ENCODE assay signal across 8 cellular contexts in the genomic region with DNA sequence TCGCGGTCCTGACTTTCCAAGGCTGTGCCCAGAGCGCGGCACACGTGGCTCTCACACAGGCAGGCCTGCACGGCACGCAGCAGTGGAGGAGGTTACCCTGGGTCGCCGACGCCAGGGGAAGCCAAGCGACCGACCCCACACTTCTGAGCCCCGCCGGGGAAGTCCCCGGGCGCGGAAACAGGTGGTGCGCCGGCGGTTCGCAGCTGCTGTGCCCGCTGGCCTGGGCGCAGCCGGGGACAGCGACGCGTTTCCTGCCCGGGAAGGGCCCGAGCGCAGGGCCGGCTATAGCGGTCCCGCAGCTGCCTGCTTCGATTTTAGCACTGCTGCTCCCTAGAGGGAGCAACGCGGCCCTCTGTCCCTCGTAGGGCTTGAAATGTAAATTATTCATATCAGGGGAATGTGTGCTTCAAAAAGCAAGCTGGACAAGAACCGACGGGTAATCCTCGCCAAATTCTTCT. TPM values are rescaled to one million over a fixed set of nuclear protein-coding genes. Genes with fewer than 3 reads are reported as not detected.
A peak's percentile ranks its signal among the peaks of the same experiment; 100 is the strongest.
DNase-seq lines count a peak whose midpoint lies in the region; ATAC-seq, FAIRE-seq and TF ChIP-seq lines count a peak whose summit lies in the region.
"Not testable (repeated sequence)": the region's sequence is repeated elsewhere in the genome, so short reads cannot be mapped to it uniquely, and the experiment has no call there.

No MANE protein-coding gene starts in this region.

- H3K36me3 Mint-ChIP-seq in activated T-cell treated with anti-CD3 and anti-CD28 coated beads, Interleukin-2, amount 50 U/mL, for 72 hours (ENCODE audit: insufficient read depth in 2 of 2); stimulated activated effector memory CD8-positive, alpha-beta T cell treated with anti-CD3 and anti-CD28 coated beads, Interleukin-12 subunit alpha, Interleukin-12 subunit beta, amount 100 ng/mL, for 72 hours: not testable (repeated sequence)
- peaks cover 12% of the 10 kb centered on the region for H3K36me3 Mint-ChIP-seq in nephron (ENCODE audit: low read depth)

- H3K4me3 Mint-ChIP-seq in activated T-cell treated with anti-CD3 and anti-CD28 coated beads, Interleukin-2, amount 50 U/mL, for 72 hours, result peak overlapping the region; percentile 73 to 89
- peak overlapping the region; percentile 57 to 76 (median 60) for H3K4me3 Mint-ChIP-seq in nephron
- peak overlapping the region; percentile 61 for H3K4me3 Mint-ChIP-seq in stimulated activated effector memory CD8-positive, alpha-beta T cell treated with anti-CD3 and anti-CD28 coated beads, Interleukin-12 subunit alpha, Interleukin-12 subunit beta, amount 100 ng/mL, for 72 hours

- DNase-seq in RCC 7860 (ENCODE audit: low spot score) (peak; percentile 55), fibroblast of mammary gland (ENCODE audit: low read depth) (peak; percentile 54)
- DNase-seq in activated T-cell treated with anti-CD3 and anti-CD28 coated beads, Interleukin-2, amount 50 U/mL, for 72 hours, result peak; percentile 86 to 90
- peak; percentile 62 to 89 for DNase-seq in stimulated activated effector memory CD8-positive, alpha-beta T cell treated with anti-CD3 and anti-CD28 coated beads, Interleukin-12 subunit alpha, Interleukin-12 subunit beta, amount 100 ng/mL, for 72 hours (ENCODE audit: low spot score in 2 of 2)

- not testable (repeated sequence) for H3K9me2 ChIP-seq in DOHH2 (replicated peaks; ENCODE audit: control insufficient read depth, low read length)

- not testable (repeated sequence) for H4K20me1 ChIP-seq in DOHH2 (ENCODE audit: control insufficient read depth, insufficient read depth, low read depth, low read length)

- peak overlapping the region; percentile 93 for H3K27ac Mint-ChIP-seq in activated T-cell treated with anti-CD3 and anti-CD28 coated beads, Interleukin-2, amount 50 U/mL, for 72 hours
- H3K27ac Mint-ChIP-seq in nephron, result peak overlapping the region in 2 of 3 experiments; percentile 36 to 42
- H3K27ac Mint-ChIP-seq in stimulated activated effector memory CD8-positive, alpha-beta T cell treated with anti-CD3 and anti-CD28 coated beads, Interleukin-12 subunit alpha, Interleukin-12 subunit beta, amount 100 ng/mL, for 72 hours, result peak overlapping the region; percentile 63

- ATAC-seq in GM21576 (IDR thresholded peaks at IDR 0.05; ENCODE audit: unreplicated experiment), result peak; percentile 88
- peak; percentile 90 for ATAC-seq in activated T-cell treated with anti-CD3 and anti-CD28 coated beads, Interleukin-2, amount 50 U/mL, for 72 hours (replicated peaks in 1 of 2)
- peak; percentile 91 for ATAC-seq in stimulated activated effector memory CD8-positive, alpha-beta T cell treated with anti-CD3 and anti-CD28 coated beads, Interleukin-12 subunit alpha, Interleukin-12 subunit beta, amount 100 ng/mL, for 72 hours

- peak overlapping the region; percentile 83 for H3K4me3 ChIP-seq in DOHH2 (ENCODE audit: low read length)
- H3K4me3 ChIP-seq in HUES6 (ENCODE audit: low read depth, low read length), result peak overlapping the region; percentile 51
- H3K4me3 ChIP-seq in fibroblast of mammary gland (ENCODE audit: control insufficient read depth, low read depth, low read length), result peak overlapping the region; percentile 9

- H3K4me2 ChIP-seq in DOHH2 (ENCODE audit: low read length), result peak overlapping the region; percentile 96

- peaks cover 70% of the 10 kb centered on the region for H3F3A ChIP-seq in DOHH2 (ENCODE audit: control insufficient read depth, insufficient read depth)

- H3K9me3 ChIP-seq in DOHH2 (ENCODE audit: control insufficient read depth, insufficient read depth, low read length); HUES6 (ENCODE audit: control insufficient read depth, insufficient read depth, low read depth, low read length): not testable (repeated sequence)

- not testable (repeated sequence) for H3K27me3 ChIP-seq in DOHH2 (ENCODE audit: control insufficient read depth, low read length); HUES6 (ENCODE audit: control insufficient read depth, insufficient read depth, low read length)

- H3K9me3 Mint-ChIP-seq in activated T-cell treated with anti-CD3 and anti-CD28 coated beads, Interleukin-2, amount 50 U/mL, for 72 hours; nephron; stimulated activated effector memory CD8-positive, alpha-beta T cell treated with anti-CD3 and anti-CD28 coated beads, Interleukin-12 subunit alpha, Interleukin-12 subunit beta, amount 100 ng/mL, for 72 hours: not testable (repeated sequence)

- peak; percentile 13 for TF ChIP-seq CTCF in DOHH2 (IDR thresholded peaks at IDR 0.05; ENCODE audit: low read depth, low read length, poor library complexity, severe bottlenecking)
- peak; percentile 6 for TF ChIP-seq CTCF in fibroblast of mammary gland (conservative IDR thresholded peaks at IDR 0.05; ENCODE audit: control insufficient read depth, insufficient read depth, low read depth, low read length)
- peak; percentile 12 to 32 (median 28) for TF ChIP-seq CTCF in nephron (IDR thresholded peaks at IDR 0.05; ENCODE audit: unreplicated experiment in 3 of 3)

- FAIRE-seq in RCC 7860 (lab: Jason Lieb, UNC), result peak; percentile 37

- H3K36me3 ChIP-seq in DOHH2 (ENCODE audit: control insufficient read depth, low read length), result peaks cover 27% of the 10 kb centered on the region
- not testable (repeated sequence) for H3K36me3 ChIP-seq in HUES6 (ENCODE audit: control insufficient read depth, insufficient read depth, low read length)

- H3K4me1 ChIP-seq in DOHH2 (ENCODE audit: control insufficient read depth, low read length), result peaks cover 94% of the 10 kb centered on the region
- not testable (repeated sequence) for H3K4me1 ChIP-seq in HUES6 (ENCODE audit: control insufficient read depth, insufficient read depth, low read length)

- H3K27ac ChIP-seq in DOHH2 (ENCODE audit: low read depth, low read length), result peak overlapping the region; percentile 94
- not testable (repeated sequence) for H3K27ac ChIP-seq in HUES6 (ENCODE audit: low read depth, low read length)

- H3K79me2 ChIP-seq in DOHH2 (ENCODE audit: control insufficient read depth, low read length), result peaks cover 56% of the 10 kb centered on the region

- H3K9ac ChIP-seq in HUES6 (ENCODE audit: low read length), result peak overlapping the region; percentile 39

- peaks cover 73% of the 10 kb centered on the region for H3K4me1 Mint-ChIP-seq in activated T-cell treated with anti-CD3 and anti-CD28 coated beads, Interleukin-2, amount 50 U/mL, for 72 hours (ENCODE audit: low read depth)
- H3K4me1 Mint-ChIP-seq in nephron, result peaks cover 29% of the 10 kb centered on the region
- peaks cover 49% of the 10 kb centered on the region for H3K4me1 Mint-ChIP-seq in stimulated activated effector memory CD8-positive, alpha-beta T cell treated with anti-CD3 and anti-CD28 coated beads, Interleukin-12 subunit alpha, Interleukin-12 subunit beta, amount 100 ng/mL, for 72 hours

- not testable (repeated sequence) for H3K27me3 Mint-ChIP-seq in activated T-cell treated with anti-CD3 and anti-CD28 coated beads, Interleukin-2, amount 50 U/mL, for 72 hours (ENCODE audit: low read depth); nephron (ENCODE audit: low read depth)

RNA-seq across cellular contexts. Expression of gene LRRC37A3, which starts 46.6 kb away (rescaled TPM):
- total RNA-seq in activated T-cell treated with anti-CD3 and anti-CD28 coated beads, Interleukin-2, amount 50 U/mL, for 72 hours, result 10 to 100 TPM in 1 of 2 donors, 1 to 10 TPM in 1; 5.5 to 22.0 TPM

Comparison
In these comparisons a context has a peak if more than half of its experiments do, and no peak if none do; other contexts are left out.
1. H3K4me3 ChIP-seq: peak in every context shown above with its lines; median percentile 83 in DOHH2; 51 in HUES6; 9 in fibroblast of mammary gland.
2. H3K27ac Mint-ChIP-seq: peak in every context shown above with its lines; median percentile 93 in activated T-cell treated with anti-CD3 and anti-CD28 coated beads, Interleukin-2, amount 50 U/mL, for 72 hours; 63 in stimulated activated effector memory CD8-positive, alpha-beta T cell treated with anti-CD3 and anti-CD28 coated beads, Interleukin-12 subunit alpha, Interleukin-12 subunit beta, amount 100 ng/mL, for 72 hours; 39 in nephron.